ENCODE assay signal across 8 cellular contexts in genomic region chr7:106056513-106057203, GRCh38. TPM values are rescaled to one million over a fixed set of nuclear protein-coding genes. Genes with fewer than 3 reads are reported as not detected.
DNase-seq lines count a peak whose midpoint lies in the region; ATAC-seq and TF ChIP-seq lines count a peak whose summit lies in the region.

No MANE protein-coding gene starts in this region.

- CTCF ChIA-PET in mammary epithelial cell (lab: Charles Lee; ENCODE audit: low non-redundant PET): no interaction called here

- no peaks in the 10 kb centered on the region for H3K9me3 ChIP-seq in mammary epithelial cell (replicated peaks; ENCODE audit: insufficient read depth, low read length)

- H3K4me2 ChIP-seq in mammary epithelial cell (ENCODE audit: insufficient read depth, low read depth, low read length): no peak overlapping the region

- H4K20me1 ChIP-seq in mammary epithelial cell (ENCODE audit: insufficient read depth, low read length): no peaks in the 10 kb centered on the region

- no peaks in the 10 kb centered on the region for H3K79me2 ChIP-seq in mammary epithelial cell (ENCODE audit: insufficient read depth, low read length)

- peaks cover 39% of the 10 kb centered on the region for H3K4me1 ChIP-seq in mammary epithelial cell (ENCODE audit: insufficient read depth, low read length)

- 54% methylated on average over 6 of the region's 9 CpGs for WGBS in mammary epithelial cell (ENCODE audit: low coverage, missing lambda C conversion rate)

- DNase-seq in 8988T (peak; percentile 69), NCI-H2171 (lab: John Stamatoyannopoulos, UW) (peak; percentile 26), mammary epithelial cell (peak; percentile 53), kidney glomerular epithelial cell (lab: John Stamatoyannopoulos, UW) (peak; percentile 54)
- peak; percentile 60 to 61 for DNase-seq in stimulated activated CD4-positive, alpha-beta T cell treated with anti-CD3 and anti-CD28 coated beads, Interleukin-2, amount 100 ng/mL, for 48 hours

- H2AFZ ChIP-seq in mammary epithelial cell (ENCODE audit: low read depth, low read length): peak overlapping the region; percentile 65

- no peaks in the 10 kb centered on the region for H3K36me3 ChIP-seq in mammary epithelial cell (ENCODE audit: insufficient read depth, low read length)

- no peak overlapping the region for H3K9ac ChIP-seq in mammary epithelial cell (ENCODE audit: insufficient read depth, low read length)

- peak; percentile 87 for TF ChIP-seq CTCF in WI38 (IDR thresholded peaks at IDR 0.05; ENCODE audit: low read depth, low read length)
- TF ChIP-seq CTCF in mammary epithelial cell (conservative IDR thresholded peaks at IDR 0.05 in 1 of 2, IDR thresholded peaks at IDR 0.05 in 1 of 2; ENCODE audit: extremely low read depth in 1 of 2, insufficient read depth in 1 of 2, low read depth in 1 of 2, low read length in 2 of 2): peak; percentile 81 to 93

- dilution Hi-C loops in mammary epithelial cell (cut with HindIII; ENCODE audit: low sequenced_read_pairs): no loop called here

- H3K4me3 ChIP-seq in WI38 (ENCODE audit: low read depth, low read length): no peak overlapping the region
- no peak overlapping the region for H3K4me3 ChIP-seq in mammary epithelial cell (replicated peaks in 1 of 3; ENCODE audit: insufficient read depth in 1 of 3, low read depth in 2 of 3, low read length in 3 of 3)

- H3K27ac ChIP-seq in mammary epithelial cell (ENCODE audit: insufficient read depth, low read depth, low read length): no peak overlapping the region

- no peak for TF ChIP-seq POLR2A in GM18505 (IDR thresholded peaks at IDR 0.05; ENCODE audit: borderline replicate concordance, extremely low read depth, insufficient read depth, insufficient read length)

- intact Hi-C loops in mammary epithelial cell (cut with micrococcal nuclease): loop anchor here (1.0 kb wide), 4 partner anchors 38 to 110 kb away; partner anchors contain the start of gene SYPL1

- peak; percentile 41 for ATAC-seq in GM18505 (IDR thresholded peaks at IDR 0.05; ENCODE audit: unreplicated experiment)
- ATAC-seq in HG03039 (IDR thresholded peaks at IDR 0.05; ENCODE audit: unreplicated experiment): peak; percentile 35

- H3K27me3 ChIP-seq in mammary epithelial cell (ENCODE audit: insufficient read depth, low read length): no peaks in the 10 kb centered on the region

- in situ Hi-C loops in mammary epithelial cell (cut with MboI; ENCODE audit: low sequenced_read_pairs in 2 of 2): loop anchor here (5.0 kb wide), 1 partner anchor 96 kb away; no protein-coding TSS in a partner anchor

- BruUV-seq in mammary epithelial cell (replicated peaks; lab: Mats Ljungman, UMichigan): no TSS peak

RNA-seq across cellular contexts. Expression of gene SYPL1, which starts 55.5 kb away (rescaled TPM):
- total RNA-seq in mammary epithelial cell: 100 to 1,000 TPM in 1 of 2 donors, 10 to 100 TPM in 1; 74.3 to 124 TPM
- 131 TPM for polyA plus RNA-seq in mammary epithelial cell
- 278 TPM for polyA minus RNA-seq in mammary epithelial cell
